In the genomic region with DNA sequence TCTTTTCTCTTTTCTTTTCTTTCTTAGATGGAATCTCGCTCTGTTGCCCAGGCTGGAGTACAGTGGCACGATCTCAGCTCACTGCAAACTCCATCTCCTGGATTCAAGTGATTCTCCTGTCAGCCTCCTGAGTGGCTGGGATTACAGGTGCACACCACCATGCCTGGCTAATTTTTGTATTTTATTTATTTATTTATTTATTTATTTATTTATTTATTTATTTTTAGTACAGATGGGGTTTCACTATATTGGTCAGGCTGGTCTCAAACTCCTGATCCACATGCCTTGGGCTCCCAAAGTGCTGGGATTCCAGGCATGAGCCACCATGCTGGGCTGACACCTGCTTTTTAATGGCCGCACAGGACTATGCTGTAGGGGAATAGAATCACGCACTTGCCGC, we compare ENCODE assay signal across 2 cellular contexts. TPM values are rescaled to one million over a fixed set of nuclear protein-coding genes. Genes with fewer than 3 reads are reported as not detected.
"Had no signal": no experiment of that assay in that cellular context is flagged by ENCODE, and none has a peak within 500 bp of the region (broad histone marks: within the 10 kb centered on the region; RNA-seq: fewer than 3 reads in every experiment).

No MANE protein-coding gene starts in this region.

RNA-seq across cellular contexts. Expression of gene GPR78, which starts 3.6 kb away (rescaled TPM):
- total RNA-seq: G401, GM12878 had no signal

RNA-seq across cellular contexts. Expression of gene CPZ, which starts 16.0 kb away (rescaled TPM):
- total RNA-seq: G401, GM12878 had no signal
- polyA plus RNA-seq: GM12878 had no signal
